1 cellular context compared by ENCODE assay signal in the genomic region with DNA sequence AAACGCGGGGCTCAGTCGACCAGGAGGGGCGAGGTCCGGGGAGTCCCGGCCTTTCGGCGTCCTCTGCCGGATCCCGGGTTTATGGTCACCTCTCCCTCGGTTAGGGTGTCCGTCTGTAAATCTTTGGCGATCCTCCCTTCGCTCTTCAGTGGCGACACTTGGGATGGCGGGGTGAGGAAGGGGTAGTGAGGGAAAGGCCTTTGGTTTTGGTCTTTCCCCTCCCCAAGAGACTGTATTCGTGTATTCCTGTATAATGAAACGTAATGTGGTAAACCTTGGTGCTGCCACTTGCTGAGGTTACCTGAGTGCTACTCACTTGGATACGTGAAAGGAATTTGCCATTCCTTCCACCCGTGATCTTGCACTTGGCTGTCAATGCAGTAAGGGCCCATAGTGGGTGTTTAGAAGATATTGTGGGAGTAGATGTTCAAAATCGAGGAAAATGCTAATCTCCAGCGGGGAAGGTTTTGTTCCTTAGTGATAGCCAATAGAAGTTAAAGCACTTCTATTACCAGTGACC.
TF ChIP-seq lines count a peak whose summit lies in the region.

No MANE protein-coding gene starts in this region.

TF ChIP-seq in K562, 482 proteins besides CTCF, POLR2A, EP300 and RAD21 (continued from another document):
- TF ChIP-seq KLF13 (tag; IDR thresholded peaks at IDR 0.05; ENCODE audit: borderline replicate concordance, low read depth) (no peak), NCOA4 (IDR thresholded peaks at IDR 0.05; ENCODE audit: partially characterized antibody) (no peak), ZBTB34 (CRISPR knock-in tag; IDR thresholded peaks at IDR 0.05) (no peak), RFX1 (IDR thresholded peaks at IDR 0.05) (no peak), ZNF316 (IDR thresholded peaks at IDR 0.05) (no peak)
TF ChIP-seq in K562: peak in this region for 11.
